ENCODE assay signal across 2 cellular contexts in genomic region chr17:2042355-2042929, GRCh38.
TF ChIP-seq lines count a peak whose summit lies in the region.

No MANE protein-coding gene starts in this region.

TF ChIP-seq in A549, 52 proteins besides CTCF, POLR2A, EP300 and RAD21 (continued from another document):
- TF ChIP-seq TP53 (CRISPR knock-in tag; IDR thresholded peaks at IDR 0.05): no peak
- TF ChIP-seq, protein P1, sequence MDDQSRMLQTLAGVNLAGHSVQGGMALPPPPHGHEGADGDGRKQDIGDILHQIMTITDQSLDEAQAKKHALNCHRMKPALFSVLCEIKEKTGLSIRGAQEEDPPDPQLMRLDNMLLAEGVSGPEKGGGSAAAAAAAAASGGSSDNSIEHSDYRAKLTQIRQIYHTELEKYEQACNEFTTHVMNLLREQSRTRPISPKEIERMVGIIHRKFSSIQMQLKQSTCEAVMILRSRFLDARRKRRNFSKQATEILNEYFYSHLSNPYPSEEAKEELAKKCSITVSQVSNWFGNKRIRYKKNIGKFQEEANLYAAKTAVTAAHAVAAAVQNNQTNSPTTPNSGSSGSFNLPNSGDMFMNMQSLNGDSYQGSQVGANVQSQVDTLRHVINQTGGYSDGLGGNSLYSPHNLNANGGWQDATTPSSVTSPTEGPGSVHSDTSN (IDR thresholded peaks at IDR 0.05): no peak

TF ChIP-seq in HEK293, 187 proteins besides CTCF, POLR2A, EP300 and RAD21 (continued from another document):
- TF ChIP-seq EGR2 (tag by site-specific recombination; IDR thresholded peaks at IDR 0.05; ENCODE audit: low read depth) (no peak), ZNF223 (tag by site-specific recombination; IDR thresholded peaks at IDR 0.05) (peak; percentile 54), ZNF394 (tag by site-specific recombination; IDR thresholded peaks at IDR 0.05; ENCODE audit: borderline replicate concordance) (no peak), IKZF3 (tag by site-specific recombination; IDR thresholded peaks at IDR 0.05) (no peak), ZNF274 (IDR thresholded peaks at IDR 0.05; ENCODE audit: low read length) (no peak), ZNF274 (tag by site-specific recombination; IDR thresholded peaks at IDR 0.05; ENCODE audit: borderline replicate concordance) (no peak), ZNF501 (tag by site-specific recombination; IDR thresholded peaks at IDR 0.05) (no peak), KLF8 (tag by site-specific recombination; IDR thresholded peaks at IDR 0.05) (no peak; the same call in 1 of the 2 replicates), ZNF518A (tag by site-specific recombination; conservative IDR thresholded peaks at IDR 0.05; ENCODE audit: low read depth) (no peak), MYNN (tag by site-specific recombination; IDR thresholded peaks at IDR 0.05; ENCODE audit: borderline replicate concordance) (no peak), ZNF558 (tag by site-specific recombination; IDR thresholded peaks at IDR 0.05) (no peak), WT1 (tag by site-specific recombination; IDR thresholded peaks at IDR 0.05) (no peak), ZNF214 (tag by site-specific recombination; IDR thresholded peaks at IDR 0.05; ENCODE audit: borderline replicate concordance) (no peak), ZFP37 (tag by site-specific recombination; IDR thresholded peaks at IDR 0.05) (peak; percentile 48; the same call in 1 of the 2 replicates), ZBTB8A (tag by site-specific recombination; IDR thresholded peaks at IDR 0.05) (no peak), ZNF747 (tag by site-specific recombination; IDR thresholded peaks at IDR 0.05) (no peak), ZNF350 (tag by site-specific recombination; IDR thresholded peaks at IDR 0.05) (no peak), ZBTB17 (tag by site-specific recombination; IDR thresholded peaks at IDR 0.05) (peak; percentile 60; the same call in 1 of the 2 replicates), ZNF311 (tag by site-specific recombination; IDR thresholded peaks at IDR 0.05; ENCODE audit: borderline replicate concordance) (no peak), ZSCAN16 (tag by site-specific recombination; IDR thresholded peaks at IDR 0.05) (no peak), PATZ1 (tag by site-specific recombination; IDR thresholded peaks at IDR 0.05) (no peak), ZNF248 (tag by site-specific recombination; IDR thresholded peaks at IDR 0.05) (no peak), PRDM1 (tag by site-specific recombination; IDR thresholded peaks at IDR 0.05) (peak; percentile 96), ZNF600 (tag by site-specific recombination; IDR thresholded peaks at IDR 0.05) (peak; percentile 14; the same call in 1 of the 2 replicates), ZNF341 (tag by site-specific recombination; IDR thresholded peaks at IDR 0.05; ENCODE audit: low read depth) (peak; percentile 44), MZF1 (tag by site-specific recombination; IDR thresholded peaks at IDR 0.05; ENCODE audit: borderline replicate concordance) (no peak), GLI2 (tag by site-specific recombination; IDR thresholded peaks at IDR 0.05; ENCODE audit: borderline replicate concordance, low read depth) (no peak), ZNF48 (tag by site-specific recombination; IDR thresholded peaks at IDR 0.05) (no peak), ZNF658 (tag by site-specific recombination; IDR thresholded peaks at IDR 0.05) (no peak), ZSCAN18 (tag by site-specific recombination; IDR thresholded peaks at IDR 0.05) (no peak), ZSCAN23 (tag by site-specific recombination; IDR thresholded peaks at IDR 0.05) (no peak; the same call in 1 of the 2 replicates), ZFP3 (tag by site-specific recombination; IDR thresholded peaks at IDR 0.05; ENCODE audit: low read depth) (no peak), ZNF366 (tag by site-specific recombination; conservative IDR thresholded peaks at IDR 0.05) (0 out of 2 replicates have a peak, but pooled peaks have one; percentile 52), ZNF335 (tag by site-specific recombination; conservative IDR thresholded peaks at IDR 0.05) (peak; percentile 53), ZNF362 (tag by site-specific recombination; IDR thresholded peaks at IDR 0.05) (no peak)
- TF ChIP-seq, protein P2, sequence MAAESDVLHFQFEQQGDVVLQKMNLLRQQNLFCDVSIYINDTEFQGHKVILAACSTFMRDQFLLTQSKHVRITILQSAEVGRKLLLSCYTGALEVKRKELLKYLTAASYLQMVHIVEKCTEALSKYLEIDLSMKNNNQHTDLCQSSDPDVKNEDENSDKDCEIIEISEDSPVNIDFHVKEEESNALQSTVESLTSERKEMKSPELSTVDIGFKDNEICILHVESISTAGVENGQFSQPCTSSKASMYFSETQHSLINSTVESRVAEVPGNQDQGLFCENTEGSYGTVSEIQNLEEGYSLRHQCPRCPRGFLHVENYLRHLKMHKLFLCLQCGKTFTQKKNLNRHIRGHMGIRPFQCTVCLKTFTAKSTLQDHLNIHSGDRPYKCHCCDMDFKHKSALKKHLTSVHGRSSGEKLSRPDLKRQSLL (tag by site-specific recombination; IDR thresholded peaks at IDR 0.05): no peak
- TF ChIP-seq, protein P3, sequence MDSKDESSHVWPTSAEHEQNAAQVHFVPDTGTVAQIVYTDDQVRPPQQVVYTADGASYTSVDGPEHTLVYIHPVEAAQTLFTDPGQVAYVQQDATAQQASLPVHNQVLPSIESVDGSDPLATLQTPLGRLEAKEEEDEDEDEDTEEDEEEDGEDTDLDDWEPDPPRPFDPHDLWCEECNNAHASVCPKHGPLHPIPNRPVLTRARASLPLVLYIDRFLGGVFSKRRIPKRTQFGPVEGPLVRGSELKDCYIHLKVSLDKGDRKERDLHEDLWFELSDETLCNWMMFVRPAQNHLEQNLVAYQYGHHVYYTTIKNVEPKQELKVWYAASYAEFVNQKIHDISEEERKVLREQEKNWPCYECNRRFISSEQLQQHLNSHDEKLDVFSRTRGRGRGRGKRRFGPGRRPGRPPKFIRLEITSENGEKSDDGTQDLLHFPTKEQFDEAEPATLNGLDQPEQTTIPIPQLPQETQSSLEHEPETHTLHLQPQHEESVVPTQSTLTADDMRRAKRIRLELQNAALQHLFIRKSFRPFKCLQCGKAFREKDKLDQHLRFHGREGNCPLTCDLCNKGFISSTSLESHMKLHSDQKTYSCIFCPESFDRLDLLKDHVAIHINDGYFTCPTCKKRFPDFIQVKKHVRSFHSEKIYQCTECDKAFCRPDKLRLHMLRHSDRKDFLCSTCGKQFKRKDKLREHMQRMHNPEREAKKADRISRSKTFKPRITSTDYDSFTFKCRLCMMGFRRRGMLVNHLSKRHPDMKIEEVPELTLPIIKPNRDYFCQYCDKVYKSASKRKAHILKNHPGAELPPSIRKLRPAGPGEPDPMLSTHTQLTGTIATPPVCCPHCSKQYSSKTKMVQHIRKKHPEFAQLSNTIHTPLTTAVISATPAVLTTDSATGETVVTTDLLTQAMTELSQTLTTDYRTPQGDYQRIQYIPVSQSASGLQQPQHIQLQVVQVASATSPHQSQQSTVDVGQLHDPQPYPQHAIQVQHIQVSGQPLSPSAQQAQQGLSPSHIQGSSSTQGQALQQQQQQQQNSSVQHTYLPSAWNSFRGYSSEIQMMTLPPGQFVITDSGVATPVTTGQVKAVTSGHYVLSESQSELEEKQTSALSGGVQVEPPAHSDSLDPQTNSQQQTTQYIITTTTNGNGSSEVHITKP (tag by site-specific recombination; IDR thresholded peaks at IDR 0.05): peak; percentile 64; the same call in 1 of the 2 replicates
- TF ChIP-seq, protein P4, sequence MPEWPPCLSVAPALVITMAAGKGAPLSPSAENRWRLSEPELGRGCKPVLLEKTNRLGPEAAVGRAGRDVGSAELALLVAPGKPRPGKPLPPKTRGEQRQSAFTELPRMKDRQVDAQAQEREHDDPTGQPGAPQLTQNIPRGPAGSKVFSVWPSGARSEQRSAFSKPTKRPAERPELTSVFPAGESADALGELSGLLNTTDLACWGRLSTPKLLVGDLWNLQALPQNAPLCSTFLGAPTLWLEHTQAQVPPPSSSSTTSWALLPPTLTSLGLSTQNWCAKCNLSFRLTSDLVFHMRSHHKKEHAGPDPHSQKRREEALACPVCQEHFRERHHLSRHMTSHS (tag by site-specific recombination; IDR thresholded peaks at IDR 0.05): no peak
